In the genomic region with DNA sequence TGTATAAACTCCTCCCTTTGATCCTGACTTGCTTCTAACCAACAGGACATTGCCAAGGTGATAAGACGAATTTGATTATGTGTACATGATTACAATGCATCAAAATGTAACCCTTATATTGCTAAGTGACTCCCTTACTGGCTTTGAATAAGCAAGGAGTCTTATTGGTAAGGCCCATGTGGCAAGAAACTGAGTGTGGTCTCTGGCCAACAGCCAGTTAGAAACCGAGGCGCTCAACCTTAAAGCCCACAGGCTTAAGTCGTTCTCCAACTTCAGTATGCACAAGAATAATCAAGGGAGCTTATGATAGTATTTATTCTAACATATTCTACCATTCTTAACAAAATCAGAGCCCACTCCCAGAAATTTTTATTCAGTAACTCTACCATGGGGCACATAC, we compare ENCODE assay signal across 24 cellular contexts.
"Had no signal": no experiment of that assay in that cellular context is flagged by ENCODE, and none has a peak within 500 bp of the region (broad histone marks: within the 10 kb centered on the region; RNA-seq: fewer than 3 reads in every experiment).

No MANE protein-coding gene starts in this region.

- H3K4me1 ChIP-seq: SJSA1 had no signal

- H3K4me3 ChIP-seq: K562, SJSA1, SK-N-MC had no signal

- DNase-seq: MV-4-11; NCI-H1048; NCI-H1105; NCI-H1417; NCI-H1436 treated with DMSO at 0.1 percent for 48 hours; NCI-H1694; NCI-H187 treated with DMSO at 0.1 percent for 48 hours; NCI-H2029 treated with DMSO at 0.1 percent for 48 hours; NCI-H2171 treated with DMSO at 0.1 percent for 48 hours; NCI-H345; NCI-H524; NCI-H526 treated with DMSO at 0.1 percent for 48 hours; NCI-H748 treated with DMSO at 0.1 percent for 48 hours; NK-92 treated with Interleukin-12 subunit alpha and Interleukin-12 subunit beta, amount 100 ng/mL, for 24 hours; PC-3; Right ventricle myocardium superior; SIG-M5; SW 1271 had no signal

- H3K36me3 Mint-ChIP-seq: IgD-negative memory B cell had no signal

- H3K36me3 ChIP-seq: SJSA1 had no signal

- H3K27ac Mint-ChIP-seq: IgD-negative memory B cell had no signal

- FAIRE-seq: HTR-8/SVneo, K562 had no signal

- H3K27ac ChIP-seq: HL-60, SJSA1, SK-N-MC had no signal

- H3K27me3 ChIP-seq: SJSA1 had no signal

- H3K4me1 Mint-ChIP-seq: IgD-negative memory B cell had no signal

- H3K4me3 Mint-ChIP-seq: IgD-negative memory B cell had no signal

- H3K9me3 ChIP-seq: SJSA1 had no signal
